8 cellular contexts compared by ENCODE assay signal in genomic region chr3:10247679-10248183, GRCh38. TPM values are rescaled to one million over a fixed set of nuclear protein-coding genes. Genes with fewer than 3 reads are reported as not detected.
DNase-seq lines count a peak whose midpoint lies in the region; ATAC-seq lines count a peak whose summit lies in the region.

No MANE protein-coding gene starts in this region.

- CTCF ChIA-PET in activated CD8-positive, alpha-beta T cell treated with anti-CD3 and anti-CD28 coated beads, Interleukin-2, amount 10 ng/mL, durations not matched to agents 7 days and 5 days (lab: Charles Lee) = interaction anchor here (0.7 to 3.7 kb wide), 5 partner anchors 10 to 527 kb away, joined by 3 to 22 read pairs (median 3); partner anchors contain the start of gene CRELD1

- DNase-seq in NCI-H748 (lab: John Stamatoyannopoulos, UW; ENCODE audit: unreplicated experiment) (peak; percentile 37), NCI-H748 treated with DMSO at 0.1 percent for 48 hours (lab: John Stamatoyannopoulos, UW) (no peak), immature natural killer cell (no peak), NCI-H524 treated with DMSO at 0.1 percent for 48 hours (lab: John Stamatoyannopoulos, UW) (no peak)
- DNase-seq in activated CD8-positive, alpha-beta T cell treated with anti-CD3 and anti-CD28 coated beads, Interleukin-2, amount 10 ng/mL, durations not matched to agents 7 days and 5 days = no peak
- DNase-seq in stimulated activated naive CD8-positive, alpha-beta T cell treated with anti-CD3 and anti-CD28 coated beads, Interleukin-15, amount 100 ng/mL, for 72 hours = no peak

- peaks cover 64% of the 10 kb centered on the region for H3K36me3 Mint-ChIP-seq in activated CD8-positive, alpha-beta T cell treated with anti-CD3 and anti-CD28 coated beads, Interleukin-2, amount 10 ng/mL, durations not matched to agents 7 days and 5 days (ENCODE audit: low read depth)
- H3K36me3 Mint-ChIP-seq in immature natural killer cell = peaks cover 26 to 43% (median 29%) of the 10 kb centered on the region in 3 donors

- ATAC-seq in activated CD8-positive, alpha-beta T cell treated with anti-CD3 and anti-CD28 coated beads, Interleukin-2, amount 10 ng/mL, durations not matched to agents 7 days and 5 days = no peak
- no peak for ATAC-seq in stimulated activated naive CD8-positive, alpha-beta T cell treated with anti-CD3 and anti-CD28 coated beads, Interleukin-15, amount 100 ng/mL, for 72 hours
- ATAC-seq in GM19035 (IDR thresholded peaks at IDR 0.05; ENCODE audit: unreplicated experiment) (no peak), GM21423 (IDR thresholded peaks at IDR 0.05; ENCODE audit: unreplicated experiment) (no peak)

- POLR2A ChIA-PET in activated CD8-positive, alpha-beta T cell treated with anti-CD3 and anti-CD28 coated beads, Interleukin-2, amount 10 ng/mL, durations not matched to agents 7 days and 5 days (lab: Charles Lee) = interaction anchor here (0.7 to 1.8 kb wide), 14 partner anchors 9 to 515 kb away, joined by 3 to 12 read pairs (median 4); partner anchors contain the start of genes SEC13 and VHL

- H3K4me1 Mint-ChIP-seq in activated CD8-positive, alpha-beta T cell treated with anti-CD3 and anti-CD28 coated beads, Interleukin-2, amount 10 ng/mL, durations not matched to agents 7 days and 5 days (ENCODE audit: low read depth) = peaks cover 44% of the 10 kb centered on the region
- peaks cover 59 to 70% of the 10 kb centered on the region in 2 donors for H3K4me1 Mint-ChIP-seq in immature natural killer cell
- H3K4me1 Mint-ChIP-seq in stimulated activated naive CD8-positive, alpha-beta T cell treated with anti-CD3 and anti-CD28 coated beads, Interleukin-15, amount 100 ng/mL, for 72 hours = peaks cover 56% of the 10 kb centered on the region

- no peaks in the 10 kb centered on the region for H3K27me3 Mint-ChIP-seq in activated CD8-positive, alpha-beta T cell treated with anti-CD3 and anti-CD28 coated beads, Interleukin-2, amount 10 ng/mL, durations not matched to agents 7 days and 5 days (ENCODE audit: low read depth)
- peaks cover 3 to 8% (median 6%) of the 10 kb centered on the region in 3 donors for H3K27me3 Mint-ChIP-seq in immature natural killer cell (ENCODE audit: low read depth in 3 of 3)
- no peaks in the 10 kb centered on the region for H3K27me3 Mint-ChIP-seq in stimulated activated naive CD8-positive, alpha-beta T cell treated with anti-CD3 and anti-CD28 coated beads, Interleukin-15, amount 100 ng/mL, for 72 hours

- peaks cover 22% of the 10 kb centered on the region for H3K9me3 Mint-ChIP-seq in activated CD8-positive, alpha-beta T cell treated with anti-CD3 and anti-CD28 coated beads, Interleukin-2, amount 10 ng/mL, durations not matched to agents 7 days and 5 days (ENCODE audit: insufficient read depth)
- peaks cover 4 to 14% (median 11%) of the 10 kb centered on the region in 6 donors for H3K9me3 Mint-ChIP-seq in immature natural killer cell
- H3K9me3 Mint-ChIP-seq in stimulated activated naive CD8-positive, alpha-beta T cell treated with anti-CD3 and anti-CD28 coated beads, Interleukin-15, amount 100 ng/mL, for 72 hours = peaks cover 19 to 34% of the 10 kb centered on the region in 2 donors

- H3K27ac Mint-ChIP-seq in activated CD8-positive, alpha-beta T cell treated with anti-CD3 and anti-CD28 coated beads, Interleukin-2, amount 10 ng/mL, durations not matched to agents 7 days and 5 days = peak overlapping the region; percentile 95
- peak overlapping the region; percentile 94 to 98 (median 96) for H3K27ac Mint-ChIP-seq in immature natural killer cell
- peak overlapping the region; percentile 76 to 95 for H3K27ac Mint-ChIP-seq in stimulated activated naive CD8-positive, alpha-beta T cell treated with anti-CD3 and anti-CD28 coated beads, Interleukin-15, amount 100 ng/mL, for 72 hours

- peak overlapping the region; percentile 73 for H3K4me3 Mint-ChIP-seq in activated CD8-positive, alpha-beta T cell treated with anti-CD3 and anti-CD28 coated beads, Interleukin-2, amount 10 ng/mL, durations not matched to agents 7 days and 5 days
- peak overlapping the region; percentile 88 to 97 (median 94) for H3K4me3 Mint-ChIP-seq in immature natural killer cell
- peak overlapping the region; percentile 80 to 99 for H3K4me3 Mint-ChIP-seq in stimulated activated naive CD8-positive, alpha-beta T cell treated with anti-CD3 and anti-CD28 coated beads, Interleukin-15, amount 100 ng/mL, for 72 hours

RNA-seq across cellular contexts. Expression of gene TATDN2, which starts 0.5 kb away (rescaled TPM):
- 10 to 100 TPM; 57.0 to 61.6 TPM for total RNA-seq in activated CD8-positive, alpha-beta T cell treated with anti-CD3 and anti-CD28 coated beads, Interleukin-2, amount 10 ng/mL, durations not matched to agents 7 days and 5 days
- polyA plus RNA-seq in immature natural killer cell = 10 to 100 TPM in 2 of 3 donors, 1 to 10 TPM in 1; 8.4 to 27.7 (median 10.6) TPM

RNA-seq across cellular contexts. Expression of gene GHRL, which starts 45.0 kb away (rescaled TPM):
- total RNA-seq in activated CD8-positive, alpha-beta T cell treated with anti-CD3 and anti-CD28 coated beads, Interleukin-2, amount 10 ng/mL, durations not matched to agents 7 days and 5 days = under 1 TPM; 0.21 to 0.63 TPM
- polyA plus RNA-seq in immature natural killer cell = 1 to 10 TPM in 2 of 3 donors, under 1 TPM in 1; 0.94 to 8.3 (median 1.7) TPM
